ENCODE assay signal across 8 cellular contexts in genomic region chr3:177150970-177151627, GRCh38. TPM values are rescaled to one million over a fixed set of nuclear protein-coding genes. Genes with fewer than 3 reads are reported as not detected.
DNase-seq lines count a peak whose midpoint lies in the region; ATAC-seq, FAIRE-seq and TF ChIP-seq lines count a peak whose summit lies in the region.

No MANE protein-coding gene starts in this region.

- in situ Hi-C loops in Caki2 (cut with HindIII; ENCODE audit: low pct_unique_long_range_greater_than_20kb, low sequenced_read_pairs) = no loop called here
- in situ Hi-C loops in HAP-1 (cut with MboI; ENCODE audit: low sequenced_read_pairs) = no loop called here

- DNase-seq in Caki2 (ENCODE audit: low read depth) (peak; percentile 60), RCC 7860 (ENCODE audit: low spot score) (peak; percentile 84), fibroblast of lung (ENCODE audit: low read depth in 2 of 2) (peak; percentile 85 to 93), globus pallidus (ENCODE audit: low spot score) (no peak), HAP-1 (ENCODE audit: low spot score in 2 of 2) (no peak)
- DNase-seq in stimulated activated naive CD8-positive, alpha-beta T cell treated with anti-CD3 and anti-CD28 coated beads, Interleukin-15, Interleukin-2, amounts not matched to agents 100 U/mL and 50 U/mL, for 24 hours = no peak

- H3K9me3 ChIP-seq in fibroblast of lung (ENCODE audit: control insufficient read depth, insufficient read depth, low read depth, low read length) = no peaks in the 10 kb centered on the region
- no peaks in the 10 kb centered on the region for H3K9me3 ChIP-seq in HAP-1

- no peaks in the 10 kb centered on the region for H3K36me3 ChIP-seq in fibroblast of lung (ENCODE audit: control insufficient read depth, insufficient read depth, low read length)
- H3K36me3 ChIP-seq in HAP-1 (replicated peaks) = no peaks in the 10 kb centered on the region

- H4K20me1 ChIP-seq in fibroblast of lung (ENCODE audit: control insufficient read depth, extremely low read depth, insufficient read depth, low read length) = peaks cover 8% of the 10 kb centered on the region

- H2AFZ ChIP-seq in fibroblast of lung (ENCODE audit: low read length) = no peak overlapping the region

- no peak overlapping the region for H3K9ac ChIP-seq in fibroblast of lung (ENCODE audit: insufficient read depth, low read length)

- no peak overlapping the region for H3K27ac ChIP-seq in fibroblast of lung (ENCODE audit: insufficient read depth, low read length)

- H3K4me1 ChIP-seq in fibroblast of lung (ENCODE audit: control insufficient read depth, extremely low read depth, insufficient read depth, low read length) (peaks cover 12% of the 10 kb centered on the region), HAP-1 (peaks cover 19% of the 10 kb centered on the region)

- H3K4me3 ChIP-seq in fibroblast of lung (replicated peaks in 1 of 4; ENCODE audit: control extremely low read depth in 1 of 4, insufficient read depth in 1 of 4, low read depth in 3 of 4, low read length in 4 of 4) (no peak overlapping the region), HAP-1 (no peak overlapping the region)

- TF ChIP-seq CTCF in fibroblast of lung (conservative IDR thresholded peaks at IDR 0.05 in 1 of 2, IDR thresholded peaks at IDR 0.05 in 1 of 2; ENCODE audit: low read depth in 1 of 2, low read length in 2 of 2) = no peak

- H3K27me3 ChIP-seq in fibroblast of lung (ENCODE audit: control insufficient read depth, insufficient read depth, low read length) (no peaks in the 10 kb centered on the region), HAP-1 (ENCODE audit: low read depth) (no peaks in the 10 kb centered on the region)

- no peak overlapping the region for H3K4me2 ChIP-seq in fibroblast of lung (ENCODE audit: extremely low read depth, insufficient read depth, low read length)

- peak; percentile 96 for FAIRE-seq in RCC 7860 (lab: Jason Lieb, UNC)

- ATAC-seq in GM19025 (IDR thresholded peaks at IDR 0.05; ENCODE audit: low read depth, unreplicated experiment) (peak; percentile 61), HG03342 (IDR thresholded peaks at IDR 0.05; ENCODE audit: unreplicated experiment) (peak; percentile 67)
- ATAC-seq in stimulated activated naive CD8-positive, alpha-beta T cell treated with anti-CD3 and anti-CD28 coated beads, Interleukin-15, Interleukin-2, amounts not matched to agents 100 U/mL and 50 U/mL, for 24 hours = peak; percentile 87

- peaks cover 78% of the 10 kb centered on the region for H3K79me2 ChIP-seq in fibroblast of lung (ENCODE audit: control insufficient read depth, insufficient read depth, low read length)

RNA-seq across cellular contexts. Expression of gene TBL1XR1, which starts 46.2 kb away (rescaled TPM):
- total RNA-seq in Caki2 (2014; rRNA removed; shearing (Covaris generic); ENCODE audit: low replicate concordance) = 157 and 178 TPM in 2 replicates
- total RNA-seq in fibroblast of lung = 369 and 505 TPM in 2 replicates
- 93.7 and 115 TPM in 2 replicates for polyA plus RNA-seq in fibroblast of lung
- polyA plus RNA-seq in fibroblast of lung (2012) = 76.6 and 84.8 TPM in 2 replicates
- polyA minus RNA-seq in fibroblast of lung (ENCODE audit: low replicate concordance) = 211 TPM in 2 replicates

Comparison
In these comparisons a context has a peak if more than half of its experiments do, and no peak if none do; other contexts are left out.
1. DNase-seq: peak in Caki2 (single experiment), RCC 7860 (single experiment) and fibroblast of lung (2 of 2); none in stimulated activated naive CD8-positive, alpha-beta T cell treated with anti-CD3 and anti-CD28 coated beads, Interleukin-15, Interleukin-2, amounts not matched to agents 100 U/mL and 50 U/mL, for 24 hours (single experiment), globus pallidus (single experiment) and HAP-1 (0 of 2).
2. Peak in every context shown above with its lines, with median percentiles within 50 percentile points of each other: ATAC-seq.